In the genomic region with DNA sequence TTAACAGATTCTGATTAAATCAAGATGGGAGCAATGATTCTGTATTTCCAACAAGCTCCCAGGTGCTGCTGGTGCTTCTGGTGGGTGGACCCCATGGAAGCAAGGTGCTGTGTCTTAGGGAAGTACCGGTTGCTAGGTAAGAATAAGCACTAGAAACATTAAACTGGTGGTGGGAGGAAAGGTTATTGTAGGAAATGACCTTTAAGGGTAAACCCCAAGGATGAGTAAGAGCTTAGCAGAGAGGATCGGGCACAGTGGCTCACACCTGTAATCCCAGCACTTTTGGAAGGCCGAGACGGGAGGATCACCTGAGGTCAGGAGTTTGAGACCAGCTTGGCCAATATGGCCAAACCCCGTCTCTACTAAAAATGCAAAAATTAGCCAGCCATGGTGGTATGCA, we compare ENCODE assay signal across 14 cellular contexts.
"Had no signal": no experiment of that assay in that cellular context is flagged by ENCODE, and none has a peak within 500 bp of the region (broad histone marks: within the 10 kb centered on the region; RNA-seq: fewer than 3 reads in every experiment).

No MANE protein-coding gene starts in this region.

- H3K27ac ChIP-seq: coronary artery, foreskin keratinocyte, sigmoid colon, thyroid gland, uterus had no signal

- DNase-seq: activated CD8-positive, alpha-beta memory T cell treated with anti-CD3 and anti-CD28 coated beads for 24 hours; activated effector memory CD4-positive, alpha-beta T cell treated with Interleukin-2 at 50 U/mL for 16 hours; caudate nucleus; effector CD4-positive, alpha-beta T cell; foreskin keratinocyte; nephron progenitor cell; sigmoid colon; stimulated activated CD4-positive, alpha-beta T cell treated with anti-CD3 and anti-CD28 coated beads, Interleukin-12 subunit alpha, Interleukin-12 subunit beta, amount 100 ng/mL, for 4 hours; stimulated activated CD4-positive, alpha-beta T cell treated with anti-CD3 and anti-CD28 coated beads, Interleukin-2, amount 100 ng/mL, for 48 hours; thyroid gland; uterus had no signal

- H3K36me3 ChIP-seq: thyroid gland, uterus had no signal

- H3K4me3 ChIP-seq: coronary artery, sigmoid colon, thyroid gland, uterus had no signal

- H3K4me3 Mint-ChIP-seq: nephron progenitor cell; T-helper 2 cell treated with Interferon-gamma antibody and Interleukin-4, amounts not matched to agents 5 μg/mL and 100 μg/mL, for 36 hours had no signal

- H3K27me3 ChIP-seq: foreskin keratinocyte, sigmoid colon, thyroid gland, uterus had no signal

- H3K27ac Mint-ChIP-seq: nephron progenitor cell; T-helper 2 cell treated with Interferon-gamma antibody and Interleukin-4, amounts not matched to agents 5 μg/mL and 100 μg/mL, for 36 hours had no signal

- H3K9me3 Mint-ChIP-seq: T-helper 2 cell treated with Interferon-gamma antibody and Interleukin-4, amounts not matched to agents 5 μg/mL and 100 μg/mL, for 36 hours had no signal

- H3K4me1 Mint-ChIP-seq: nephron progenitor cell had no signal

- H3K4me1 ChIP-seq: uterus had no signal

- ATAC-seq: activated CD4-positive, CD25-positive, alpha-beta regulatory T cell treated with anti-CD3 and anti-CD28 coated beads, Interleukin-2, amount 50 U/mL, for 24 hours; foreskin keratinocyte had no signal

- H3K9me3 ChIP-seq: sigmoid colon, thyroid gland, uterus had no signal
